In the genomic region with DNA sequence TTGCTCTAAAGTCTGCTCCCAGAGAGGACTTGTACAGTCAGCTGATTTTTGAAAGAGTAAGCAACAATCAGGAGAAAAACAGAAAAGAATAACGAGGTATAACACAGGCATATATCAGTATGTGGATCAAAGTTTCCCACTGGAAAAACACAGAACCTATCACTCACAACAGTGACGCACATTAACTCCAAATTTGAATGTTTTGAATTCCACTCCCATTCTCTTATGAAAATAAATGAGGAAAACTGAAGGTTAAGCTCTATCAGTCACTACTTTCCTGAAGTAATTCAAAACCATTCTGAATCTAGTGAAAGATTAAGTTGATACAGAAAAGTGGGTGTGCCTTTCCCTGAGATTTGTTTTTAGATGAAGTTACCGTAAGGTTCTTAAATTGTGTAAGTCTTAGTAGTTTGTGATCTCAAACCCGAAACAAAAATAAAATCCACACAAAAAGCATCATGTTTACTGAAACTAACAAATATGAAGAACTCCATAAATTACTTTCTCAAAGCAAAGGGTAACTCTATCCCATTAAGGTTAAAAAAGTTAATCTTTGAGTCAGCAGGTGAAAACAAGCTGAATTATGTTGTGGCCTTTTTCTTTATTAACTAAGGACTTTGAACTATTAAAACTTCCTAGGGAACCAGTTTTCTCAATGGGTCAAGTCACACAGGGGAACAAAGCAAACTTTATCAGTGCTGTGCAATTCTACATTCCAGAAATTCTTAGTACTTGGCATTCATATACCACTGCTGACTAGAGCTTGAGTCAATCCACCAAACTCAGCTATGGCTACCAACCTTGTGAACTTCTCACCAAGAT, we compare ENCODE assay signal across 10 cellular contexts.
DNase-seq lines count a peak whose midpoint lies in the region; ATAC-seq and FAIRE-seq lines count a peak whose summit lies in the region.
"Had no signal": no experiment of that assay in that cellular context is flagged by ENCODE, and none has a peak within 500 bp of the region (broad histone marks: within the 10 kb centered on the region; RNA-seq: fewer than 3 reads in every experiment).

No MANE protein-coding gene starts in this region.

- peak; percentile 94 for DNase-seq in ELR (ENCODE audit: low read depth)
- DNase-seq in foreskin melanocyte = peak; percentile 92
- peak in 1 of 2 donors; percentile 72 for DNase-seq in trophoblast cell
- DNase-seq in activated CD4-positive, alpha-beta T cell treated with anti-CD3 and anti-CD28 coated beads, Interleukin-2, amount 10 ng/mL, durations not matched to agents 24 days and 14 days = no peak
- DNase-seq in Karpas-422 = no peak
- DNase-seq: activated T-cell treated with anti-CD3 and anti-CD28 coated beads for 4 hours, H7 had no signal

- no peak overlapping the region for H2BK12ac ChIP-seq in trophoblast cell (ENCODE audit: low read length)

- no peak overlapping the region for H4K8ac ChIP-seq in trophoblast cell (ENCODE audit: low read depth, low read length)

- H3K23ac ChIP-seq in trophoblast cell (ENCODE audit: low read length) = no peak overlapping the region

- no peaks in the 10 kb centered on the region for H4K20me1 ChIP-seq in Karpas-422 (ENCODE audit: insufficient read depth, low read depth, low read length)

- no CpG with 5 or more reads among the region's 4 CpGs for WGBS in trophoblast cell (ENCODE audit: extremely low coverage, insufficient coverage, insufficient read length)

- ATAC-seq in HG03095 (IDR thresholded peaks at IDR 0.05; ENCODE audit: unreplicated experiment) = no peak
- ATAC-seq in GM21825 (IDR thresholded peaks at IDR 0.05; ENCODE audit: unreplicated experiment) = no peak

- H3K4me1 ChIP-seq in trophoblast cell (ENCODE audit: control insufficient read depth in 1 of 2, insufficient read depth in 2 of 2, low read length in 2 of 2) (peaks cover 6 to 8% of the 10 kb centered on the region in 2 experiments), Karpas-422 (ENCODE audit: low read length) (no peaks in the 10 kb centered on the region)

- no peaks in the 10 kb centered on the region for H3K36me3 Mint-ChIP-seq in activated CD4-positive, alpha-beta T cell treated with anti-CD3 and anti-CD28 coated beads, Interleukin-2, amount 10 ng/mL, durations not matched to agents 24 days and 14 days (ENCODE audit: low read depth)

- no peak overlapping the region for H3K4me3 Mint-ChIP-seq in activated CD4-positive, alpha-beta T cell treated with anti-CD3 and anti-CD28 coated beads, Interleukin-2, amount 10 ng/mL, durations not matched to agents 24 days and 14 days

- H2BK120ac ChIP-seq in trophoblast cell (ENCODE audit: insufficient read depth, low read length, poor library complexity) = no peak overlapping the region

- H3K27ac Mint-ChIP-seq in activated CD4-positive, alpha-beta T cell treated with anti-CD3 and anti-CD28 coated beads, Interleukin-2, amount 10 ng/mL, durations not matched to agents 24 days and 14 days = no peak overlapping the region

- no peak overlapping the region for H3K14ac ChIP-seq in trophoblast cell (ENCODE audit: low read length)

- H3K9me3 ChIP-seq in trophoblast cell (ENCODE audit: insufficient read depth, low read depth, low read length) (no peaks in the 10 kb centered on the region), Karpas-422 (ENCODE audit: low read length) (no peaks in the 10 kb centered on the region)

- H4K12ac ChIP-seq in trophoblast cell (ENCODE audit: low read depth, low read length) = no peak overlapping the region

- H3K4me3 ChIP-seq in trophoblast cell (ENCODE audit: low read depth, low read length) (no peak overlapping the region), Karpas-422 (ENCODE audit: low read length) (no peak overlapping the region)

- no peaks in the 10 kb centered on the region for H3K79me1 ChIP-seq in trophoblast cell (ENCODE audit: low read length)

- H3K9ac ChIP-seq in trophoblast cell (ENCODE audit: low read length) = no peak overlapping the region
- no peak overlapping the region for H3K9ac ChIP-seq in Karpas-422 (ENCODE audit: low read length)

- H3K79me2 ChIP-seq in trophoblast cell (ENCODE audit: control insufficient read depth, insufficient read depth, low read length, poor library complexity) = no peaks in the 10 kb centered on the region
- H3K79me2 ChIP-seq in Karpas-422 (ENCODE audit: low read length) = no peaks in the 10 kb centered on the region

- H3K36me3 ChIP-seq in trophoblast cell (ENCODE audit: control insufficient read depth in 1 of 2, insufficient read depth in 2 of 2, low read length in 2 of 2) = no peaks in the 10 kb centered on the region
- no peaks in the 10 kb centered on the region for H3K36me3 ChIP-seq in Karpas-422 (ENCODE audit: insufficient read depth, low read length)

- H3K27me3 ChIP-seq in trophoblast cell (ENCODE audit: insufficient read depth, low read length) = no peaks in the 10 kb centered on the region
- H3K27me3 ChIP-seq in Karpas-422 (ENCODE audit: low read length) = no peaks in the 10 kb centered on the region

- intact Hi-C loops in activated CD4-positive, alpha-beta T cell treated with anti-CD3 and anti-CD28 coated beads, Interleukin-2, amount 10 ng/mL, durations not matched to agents 24 days and 14 days (cut with micrococcal nuclease) = no loop called here

- no peak overlapping the region for H3K4ac ChIP-seq in trophoblast cell (ENCODE audit: low read depth, low read length)

- H3K4me2 ChIP-seq in trophoblast cell (ENCODE audit: low read length) = no peak overlapping the region
- no peak overlapping the region for H3K4me2 ChIP-seq in Karpas-422 (ENCODE audit: low read depth, low read length, poor library complexity, severe bottlenecking)

- H3K27ac ChIP-seq in trophoblast cell (ENCODE audit: low read depth, low read length) (peak overlapping the region; percentile 53), Karpas-422 (ENCODE audit: low read length) (no peak overlapping the region)

- H3K9me2 ChIP-seq in Karpas-422 (replicated peaks; ENCODE audit: insufficient read depth, low read length) = no peaks in the 10 kb centered on the region

- no peaks in the 10 kb centered on the region for H3K9me3 Mint-ChIP-seq in activated CD4-positive, alpha-beta T cell treated with anti-CD3 and anti-CD28 coated beads, Interleukin-2, amount 10 ng/mL, durations not matched to agents 24 days and 14 days

- H3K4me1 Mint-ChIP-seq in activated CD4-positive, alpha-beta T cell treated with anti-CD3 and anti-CD28 coated beads, Interleukin-2, amount 10 ng/mL, durations not matched to agents 24 days and 14 days = no peaks in the 10 kb centered on the region

- H2BK5ac ChIP-seq in trophoblast cell (ENCODE audit: low read depth, low read length, poor library complexity) = no peak overlapping the region

- peak; percentile 25 for FAIRE-seq in TTC549 (lab: Jason Lieb, UNC)

- no peak overlapping the region for H2AK5ac ChIP-seq in trophoblast cell (ENCODE audit: low read length)

- H3K18ac ChIP-seq in trophoblast cell (ENCODE audit: low read length) = no peak overlapping the region

- H2AFZ ChIP-seq in trophoblast cell (ENCODE audit: insufficient read depth, low read length, poor library complexity) (no peak overlapping the region), Karpas-422 (ENCODE audit: low read length) (no peak overlapping the region)

- H3K27me3 Mint-ChIP-seq in activated CD4-positive, alpha-beta T cell treated with anti-CD3 and anti-CD28 coated beads, Interleukin-2, amount 10 ng/mL, durations not matched to agents 24 days and 14 days = peaks cover 7% of the 10 kb centered on the region

- H4K91ac ChIP-seq in trophoblast cell (ENCODE audit: low read depth, low read length) = no peak overlapping the region

Comparison
In these comparisons a context has a peak if more than half of its experiments do, and no peak if none do; other contexts are left out.
1. DNase-seq: peak in ELR (single experiment) and foreskin melanocyte (single experiment); none in activated CD4-positive, alpha-beta T cell treated with anti-CD3 and anti-CD28 coated beads, Interleukin-2, amount 10 ng/mL, durations not matched to agents 24 days and 14 days (single experiment) and Karpas-422 (single experiment).